Comparison of ENCODE assay signal across 8 cellular contexts in genomic region chr19:48933382-48933932, GRCh38. TPM values are rescaled to one million over a fixed set of nuclear protein-coding genes. Genes with fewer than 3 reads are reported as not detected.
A peak's percentile ranks its signal among the peaks of the same experiment; 100 is the strongest.
DNase-seq lines count a peak whose midpoint lies in the region; ATAC-seq and TF ChIP-seq lines count a peak whose summit lies in the region.

Gene DHDH (plus strand): TSS chr19:48933699. CDS start chr19:48933722, 23 bp downstream.

- TF ChIP-seq CTCF in lower leg skin (IDR thresholded peaks at IDR 0.05): no peak

- ATAC-seq in HG02642 (IDR thresholded peaks at IDR 0.05; ENCODE audit: poor library complexity, unreplicated experiment) (peak; percentile 56), GM18909 (IDR thresholded peaks at IDR 0.05; ENCODE audit: poor library complexity, unreplicated experiment) (no peak)

- no peak within 1 kb of the TSS for H3K4me3 ChIP-seq in lower leg skin (ENCODE audit: low read depth, poor library complexity, severe bottlenecking)

- DNase-seq in COLO668 (lab: John Stamatoyannopoulos, UW; ENCODE audit: unreplicated experiment) (peak; percentile 91), NCI-H510A treated with DMSO at 0.1 percent for 48 hours (lab: John Stamatoyannopoulos, UW) (peak; percentile 96), dermis blood vessel endothelial cell (peak; percentile 60), lower leg skin (ENCODE audit: low spot score in 2 of 2) (peak; percentile 57 to 94)
- DNase-seq in activated CD4-positive, alpha-beta T cell treated with anti-CD3 and anti-CD28 coated beads, Interleukin-2, amount 50 U/mL, for 24 hours (ENCODE audit: low read depth in 1 of 2, low spot score in 1 of 2): peak; percentile 42 to 68
- DNase-seq in stimulated activated CD4-positive, alpha-beta T cell treated with anti-CD3 and anti-CD28 coated beads, Interleukin-4, amount 100 ng/mL, for 24 hours: peak; percentile 74

- TF ChIP-seq POLR2A in lower leg skin (IDR thresholded peaks at IDR 0.05): no peak

- WGBS in lower leg skin, 2 donors: 1% methylated on average over 17 to 43 of the region's 43 CpGs

- intact Hi-C loops in lower leg skin (cut with DNase I; ENCODE audit: low total_unique reads): no loop called here

RNA-seq across cellular contexts. Expression of gene DHDH, which starts in this region (rescaled TPM):
- total RNA-seq in dermis blood vessel endothelial cell (not detected in 2 replicates), lower leg skin (not detected)

Comparison
In these comparisons a context has a peak if more than half of its experiments do, and no peak if none do; other contexts are left out.
1. Peak in DNase-seq in dermis blood vessel endothelial cell; RNA of the gene not detected or under 1 TPM.
2. Peak in DNase-seq in lower leg skin; RNA of the gene not detected or under 1 TPM.